In the genomic region with DNA sequence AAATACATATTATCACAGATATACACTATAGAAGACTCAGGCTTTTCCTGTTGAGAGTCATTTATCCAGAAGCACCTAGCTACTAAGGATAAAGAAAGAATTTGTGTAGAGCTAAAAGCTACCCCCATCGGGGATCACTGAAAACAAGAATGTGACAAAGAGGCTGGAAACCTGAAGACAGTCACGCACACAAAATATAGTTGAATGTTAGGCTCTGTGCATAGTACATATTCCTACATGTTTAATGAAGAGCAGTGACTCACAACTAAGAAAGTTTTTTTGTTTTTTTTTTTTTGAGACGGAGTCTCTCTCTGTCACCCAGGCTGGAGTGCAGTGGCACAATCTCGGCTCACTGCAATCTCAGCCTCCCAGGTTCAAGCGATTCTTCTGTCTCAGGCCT, we compare ENCODE assay signal across 1 cellular context.
TF ChIP-seq lines count a peak whose summit lies in the region.

No MANE protein-coding gene starts in this region.

TF ChIP-seq in IMR-90, 13 proteins besides CTCF, POLR2A, EP300 and RAD21:
- TF ChIP-seq, protein P1, sequence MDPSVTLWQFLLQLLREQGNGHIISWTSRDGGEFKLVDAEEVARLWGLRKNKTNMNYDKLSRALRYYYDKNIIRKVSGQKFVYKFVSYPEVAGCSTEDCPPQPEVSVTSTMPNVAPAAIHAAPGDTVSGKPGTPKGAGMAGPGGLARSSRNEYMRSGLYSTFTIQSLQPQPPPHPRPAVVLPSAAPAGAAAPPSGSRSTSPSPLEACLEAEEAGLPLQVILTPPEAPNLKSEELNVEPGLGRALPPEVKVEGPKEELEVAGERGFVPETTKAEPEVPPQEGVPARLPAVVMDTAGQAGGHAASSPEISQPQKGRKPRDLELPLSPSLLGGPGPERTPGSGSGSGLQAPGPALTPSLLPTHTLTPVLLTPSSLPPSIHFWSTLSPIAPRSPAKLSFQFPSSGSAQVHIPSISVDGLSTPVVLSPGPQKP (IDR thresholded peaks at IDR 0.05; ENCODE audit: borderline replicate concordance, low read depth, low read length), result no peak
- TF ChIP-seq CEBPB (IDR thresholded peaks at IDR 0.05; ENCODE audit: low read depth, low read length), result no peak
- TF ChIP-seq MXI1 (IDR thresholded peaks at IDR 0.05; ENCODE audit: borderline replicate concordance, low read depth, low read length), result no peak
- no peak for TF ChIP-seq RFX5 (IDR thresholded peaks at IDR 0.05; ENCODE audit: low read depth, low read length)
- no peak for TF ChIP-seq NFE2L2 (IDR thresholded peaks at IDR 0.05; ENCODE audit: low read depth, low read length)
- TF ChIP-seq USF2 (IDR thresholded peaks at IDR 0.05; ENCODE audit: low read depth, low read length), result no peak
- TF ChIP-seq RCOR1 (IDR thresholded peaks at IDR 0.05; ENCODE audit: insufficient replicate concordance, low read length), result no peak
- no peak for TF ChIP-seq FOS (IDR thresholded peaks at IDR 0.05; ENCODE audit: low read depth, low read length)
- no peak for TF ChIP-seq MAZ (IDR thresholded peaks at IDR 0.05; ENCODE audit: borderline replicate concordance, low read depth, low read length)
- no peak for TF ChIP-seq CHD1 (IDR thresholded peaks at IDR 0.05; ENCODE audit: low read depth, low read length)
